Comparison of ENCODE assay signal across 16 cellular contexts in the genomic region with DNA sequence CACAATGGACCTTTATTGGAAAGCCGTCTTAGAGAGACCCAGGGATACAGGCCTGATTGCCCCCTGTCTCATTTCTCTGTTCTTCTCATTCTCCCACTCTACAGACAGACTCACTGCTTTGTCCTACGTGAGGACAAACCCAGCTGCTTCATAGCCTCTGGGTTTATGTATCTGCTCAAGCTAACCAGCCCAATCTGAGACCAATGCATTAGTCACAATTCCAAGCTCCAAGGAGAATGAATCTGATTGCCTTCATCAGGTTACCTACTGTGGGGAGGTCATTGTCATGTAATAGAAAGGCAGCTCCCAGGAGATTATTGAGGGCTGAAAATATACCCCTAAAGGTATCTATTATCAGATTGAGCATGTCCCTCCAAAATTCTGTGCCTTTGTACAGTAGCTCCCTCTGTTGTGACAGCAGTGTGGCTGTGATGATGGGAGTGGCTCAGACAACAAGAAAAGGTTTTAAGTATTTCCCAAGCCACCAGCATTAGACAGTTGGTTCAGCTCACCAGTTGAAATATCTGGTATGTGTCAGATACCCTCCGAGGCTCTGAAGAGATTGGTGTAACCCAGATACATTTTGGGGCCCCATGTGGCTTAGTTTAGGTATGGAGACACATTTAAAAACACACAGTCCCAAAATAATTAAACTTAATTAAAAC.
DNase-seq lines count a peak whose midpoint lies in the region; ATAC-seq, FAIRE-seq and TF ChIP-seq lines count a peak whose summit lies in the region.
"Had no signal": no experiment of that assay in that cellular context is flagged by ENCODE, and none has a peak within 500 bp of the region (broad histone marks: within the 10 kb centered on the region; RNA-seq: fewer than 3 reads in every experiment).

No MANE protein-coding gene starts in this region.

- H3K27ac Mint-ChIP-seq in T-helper 17 cell: peak overlapping the region; percentile 57
- H3K27ac Mint-ChIP-seq: B cell; CD4-positive, alpha-beta T cell; HFFc6 had no signal

- H3K9me3 ChIP-seq in T-helper 17 cell (ENCODE audit: control insufficient read depth, low read length, poor library complexity, severe bottlenecking): no peaks in the 10 kb centered on the region
- no peaks in the 10 kb centered on the region for H3K9me3 ChIP-seq in keratinocyte (ENCODE audit: control insufficient read depth, low read depth, low read length)
- H3K9me3 ChIP-seq: HAP-1 had no signal

- peak; percentile 43 for FAIRE-seq in keratinocyte (lab: Jason Lieb, UNC)
- FAIRE-seq: A204.1, H1 had no signal

- H3K27ac ChIP-seq in keratinocyte (ENCODE audit: control insufficient read depth, insufficient read depth, low read length): no peak overlapping the region

- no peak overlapping the region for H3K4me3 Mint-ChIP-seq in T-helper 17 cell
- H3K4me3 Mint-ChIP-seq: B cell; CD4-positive, alpha-beta T cell; HFFc6 had no signal

- H3K9ac ChIP-seq in keratinocyte (ENCODE audit: control insufficient read depth, extremely low read depth, insufficient read depth, low read length): no peak overlapping the region

- H3K27me3 ChIP-seq in keratinocyte (ENCODE audit: control insufficient read depth, extremely low read depth, insufficient read depth, low read length): peaks cover 3% of the 10 kb centered on the region

- no peaks in the 10 kb centered on the region for H4K20me1 ChIP-seq in keratinocyte (ENCODE audit: control insufficient read depth, extremely low read depth, insufficient read depth, low read length)

- H3K4me2 ChIP-seq in keratinocyte (ENCODE audit: control insufficient read depth, extremely low read depth, insufficient read depth, low read depth, low read length): no peak overlapping the region

- dilution Hi-C loops in keratinocyte (cut with MboI; ENCODE audit: extremely low pct_ligation_motif_present, low sequenced_read_pairs): no loop called here

- no peaks in the 10 kb centered on the region for H3K79me2 ChIP-seq in keratinocyte (ENCODE audit: control insufficient read depth, insufficient read depth, low read length)

- TF ChIP-seq CTCF in LNCaP clone FGC (IDR thresholded peaks at IDR 0.05; ENCODE audit: control insufficient read depth, extremely low read depth, insufficient read depth) (0 out of 2 replicates have a peak, but pooled peaks have one; percentile 17), keratinocyte (optimal IDR thresholded peaks at IDR 0.05 in 1 of 3, IDR thresholded peaks at IDR 0.05 in 1 of 3, conservative IDR thresholded peaks at IDR 0.05 in 1 of 3; ENCODE audit: extremely low read depth in 1 of 3, insufficient read depth in 2 of 3, low read length in 3 of 3) (no peak)

- peaks cover 6% of the 10 kb centered on the region for H3K36me3 Mint-ChIP-seq in T-helper 17 cell (ENCODE audit: low read depth)

- H3K4me1 ChIP-seq in keratinocyte (ENCODE audit: control insufficient read depth, extremely low read depth, insufficient read depth, low read length): peaks cover 21% of the 10 kb centered on the region

- H2AFZ ChIP-seq in keratinocyte (ENCODE audit: control insufficient read depth, low read length): no peak overlapping the region

- no peak for ATAC-seq in T-helper 17 cell
- no peak for ATAC-seq in HG03520 (IDR thresholded peaks at IDR 0.05; ENCODE audit: unreplicated experiment)

- H3K9me1 ChIP-seq in keratinocyte (ENCODE audit: control insufficient read depth, extremely low read depth, insufficient read depth, low read length): no peaks in the 10 kb centered on the region

- peaks cover 62% of the 10 kb centered on the region for H3K27me3 Mint-ChIP-seq in T-helper 17 cell

- H3K4me1 Mint-ChIP-seq in T-helper 17 cell: no peaks in the 10 kb centered on the region
- H3K4me1 Mint-ChIP-seq: B cell had no signal

- H3K4me3 ChIP-seq in LNCaP clone FGC (ENCODE audit: low read depth, low read length) (no peak overlapping the region), keratinocyte (ENCODE audit: control insufficient read depth in 2 of 3, extremely low read depth in 1 of 3, insufficient read depth in 2 of 3, low read depth in 1 of 3, low read length in 3 of 3) (no peak overlapping the region)
- H3K4me3 ChIP-seq: HAP-1 had no signal

- DNase-seq in LNCaP clone FGC (ENCODE audit: low read depth): no peak
- peak; percentile 41 for DNase-seq in NCI-H69 (lab: John Stamatoyannopoulos, UW)
- DNase-seq in T-helper 17 cell: no peak
- no peak for DNase-seq in keratinocyte (ENCODE audit: low read depth, low spot score)
- DNase-seq in mesenteric fat pad (ENCODE audit: low spot score): no peak
- DNase-seq in iPS-NIHi11 (ENCODE audit: low spot score): no peak
- DNase-seq in pons (ENCODE audit: low spot score): no peak
- DNase-seq: Calu3; CD4-positive, alpha-beta T cell; DMS 273 treated with DMSO at 0.1 percent for 48 hours; HFFc6 had no signal

- H3K36me3 ChIP-seq in keratinocyte (ENCODE audit: control insufficient read depth in 2 of 2, extremely low read depth in 1 of 2, insufficient read depth in 2 of 2, low read length in 2 of 2): no peaks in the 10 kb centered on the region
- H3K36me3 ChIP-seq: HAP-1 had no signal
